ENCODE assay signal across 11 cellular contexts in genomic region chr7:130971297-130971696, GRCh38.
DNase-seq lines count a peak whose midpoint lies in the region; ATAC-seq and TF ChIP-seq lines count a peak whose summit lies in the region.
"Had no signal": no experiment of that assay in that cellular context is flagged by ENCODE, and none has a peak within 500 bp of the region (broad histone marks: within the 10 kb centered on the region; RNA-seq: fewer than 3 reads in every experiment).

No MANE protein-coding gene starts in this region.

- intact Hi-C loops in activated naive CD4-positive, alpha-beta T cell treated with anti-CD3 and anti-CD28 coated beads for 36 hours (cut with micrococcal nuclease), result loop anchor here (1.0 to 5.0 kb wide), 4 partner anchors 36 to 411 kb away; no protein-coding TSS in a partner anchor

- CTCF ChIA-PET in activated naive CD4-positive, alpha-beta T cell treated with anti-CD3 and anti-CD28 coated beads for 36 hours (lab: Charles Lee), result interaction anchor here (0.9 to 2.9 kb wide), 14 partner anchors 10 to 88 kb away, joined by 3 to 32 read pairs (median 5); no protein-coding TSS in a partner anchor

- in situ Hi-C loops in GM13976 (cut with MboI; ENCODE audit: low sequenced_read_pairs, unreplicated experiment), result no loop called here

- POLR2A ChIA-PET in naive thymus-derived CD8-positive, alpha-beta T cell (lab: Charles Lee), result no interaction called here

- peaks cover 28% of the 10 kb centered on the region for H3K9me3 Mint-ChIP-seq in activated naive CD4-positive, alpha-beta T cell treated with anti-CD3 and anti-CD28 coated beads for 36 hours
- peaks cover 0 to 3% (median 0%) of the 10 kb centered on the region in 9 donors for H3K9me3 Mint-ChIP-seq in naive thymus-derived CD8-positive, alpha-beta T cell
- H3K9me3 Mint-ChIP-seq in stimulated activated naive CD8-positive, alpha-beta T cell treated with anti-CD3 and anti-CD28 coated beads, Interleukin-15, Interleukin-2, amounts not matched to agents 100 ng/mL and 50 ng/mL, for 24 hours, result peaks cover 16% of the 10 kb centered on the region

- peak overlapping the region; percentile 90 for H3K27ac Mint-ChIP-seq in activated naive CD4-positive, alpha-beta T cell treated with anti-CD3 and anti-CD28 coated beads for 36 hours
- H3K27ac Mint-ChIP-seq in naive thymus-derived CD8-positive, alpha-beta T cell, result peak overlapping the region in 7 of 10 donors; percentile 29 to 81 (median 66)
- peak overlapping the region; percentile 99 for H3K27ac Mint-ChIP-seq in stimulated activated naive CD8-positive, alpha-beta T cell treated with anti-CD3 and anti-CD28 coated beads, Interleukin-15, Interleukin-2, amounts not matched to agents 100 ng/mL and 50 ng/mL, for 24 hours

- peak; percentile 88 for DNase-seq in activated naive CD4-positive, alpha-beta T cell treated with anti-CD3 and anti-CD28 coated beads for 36 hours
- no peak for DNase-seq in activated naive CD4-positive, alpha-beta T cell (lab: John Stamatoyannopoulos, UW)
- peak; percentile 67 for DNase-seq in activated T-cell treated with anti-CD3 and anti-CD28 coated beads for 24 hours (ENCODE audit: low read depth)
- no peak for DNase-seq in naive thymus-derived CD8-positive, alpha-beta T cell
- no peak for DNase-seq in GF-D8 (lab: John Stamatoyannopoulos, UW)
- no peak for DNase-seq in GM13976 (ENCODE audit: low spot score)
- DNase-seq: GDM1, NCI-H1092 treated with DMSO at 0.1 percent for 48 hours, upper lobe of right lung had no signal

- H3K27me3 Mint-ChIP-seq in activated naive CD4-positive, alpha-beta T cell treated with anti-CD3 and anti-CD28 coated beads for 36 hours (ENCODE audit: low read depth), result no peaks in the 10 kb centered on the region
- H3K27me3 Mint-ChIP-seq in naive thymus-derived CD8-positive, alpha-beta T cell, result no peaks in the 10 kb centered on the region
- no peaks in the 10 kb centered on the region for H3K27me3 Mint-ChIP-seq in stimulated activated naive CD8-positive, alpha-beta T cell treated with anti-CD3 and anti-CD28 coated beads, Interleukin-15, Interleukin-2, amounts not matched to agents 100 ng/mL and 50 ng/mL, for 24 hours

- peaks cover 85% of the 10 kb centered on the region for H3K4me1 Mint-ChIP-seq in activated naive CD4-positive, alpha-beta T cell treated with anti-CD3 and anti-CD28 coated beads for 36 hours (ENCODE audit: low read depth)
- peaks cover 22 to 76% (median 67%) of the 10 kb centered on the region in 4 donors for H3K4me1 Mint-ChIP-seq in naive thymus-derived CD8-positive, alpha-beta T cell
- peaks cover 96% of the 10 kb centered on the region for H3K4me1 Mint-ChIP-seq in stimulated activated naive CD8-positive, alpha-beta T cell treated with anti-CD3 and anti-CD28 coated beads, Interleukin-15, Interleukin-2, amounts not matched to agents 100 ng/mL and 50 ng/mL, for 24 hours (ENCODE audit: low read depth)

- H3K4me3 Mint-ChIP-seq in activated naive CD4-positive, alpha-beta T cell treated with anti-CD3 and anti-CD28 coated beads for 36 hours, result peak overlapping the region; percentile 70
- peak overlapping the region in 2 of 10 donors; percentile 19 to 67 for H3K4me3 Mint-ChIP-seq in naive thymus-derived CD8-positive, alpha-beta T cell
- H3K4me3 Mint-ChIP-seq in stimulated activated naive CD8-positive, alpha-beta T cell treated with anti-CD3 and anti-CD28 coated beads, Interleukin-15, Interleukin-2, amounts not matched to agents 100 ng/mL and 50 ng/mL, for 24 hours, result peak overlapping the region; percentile 74

- peaks cover 33% of the 10 kb centered on the region for H3K36me3 Mint-ChIP-seq in activated naive CD4-positive, alpha-beta T cell treated with anti-CD3 and anti-CD28 coated beads for 36 hours (ENCODE audit: low read depth)
- peaks cover 17 to 54% (median 34%) of the 10 kb centered on the region in 3 donors for H3K36me3 Mint-ChIP-seq in naive thymus-derived CD8-positive, alpha-beta T cell
- peaks cover 54% of the 10 kb centered on the region for H3K36me3 Mint-ChIP-seq in stimulated activated naive CD8-positive, alpha-beta T cell treated with anti-CD3 and anti-CD28 coated beads, Interleukin-15, Interleukin-2, amounts not matched to agents 100 ng/mL and 50 ng/mL, for 24 hours (ENCODE audit: low read depth)

- peak in 1 of 2 donors; percentile 29 for ATAC-seq in naive thymus-derived CD8-positive, alpha-beta T cell
- ATAC-seq in GM19035 (IDR thresholded peaks at IDR 0.05; ENCODE audit: unreplicated experiment), result no peak
- ATAC-seq: upper lobe of right lung had no signal

- no peak for TF ChIP-seq CTCF in GM13976 (IDR thresholded peaks at IDR 0.05; ENCODE audit: borderline replicate concordance, control extremely low read depth, extremely low read depth, insufficient read depth, missing control alignments)

Comparison
In these comparisons a context has a peak if more than half of its experiments do, and no peak if none do; other contexts are left out.
1. DNase-seq: peak in activated naive CD4-positive, alpha-beta T cell treated with anti-CD3 and anti-CD28 coated beads for 36 hours (single experiment) and activated T-cell treated with anti-CD3 and anti-CD28 coated beads for 24 hours (single experiment); none in activated naive CD4-positive, alpha-beta T cell (0 of 4), naive thymus-derived CD8-positive, alpha-beta T cell (0 of 10), GF-D8 (single experiment) and GM13976 (single experiment).
2. Peak in every context shown above with its lines, with median percentiles within 50 percentile points of each other: H3K27ac Mint-ChIP-seq.